ENCODE assay signal across 22 cellular contexts in genomic region chr20:42267793-42268381, GRCh38.
"Had no signal": no experiment of that assay in that cellular context is flagged by ENCODE, and none has a peak within 500 bp of the region (broad histone marks: within the 10 kb centered on the region; RNA-seq: fewer than 3 reads in every experiment).

No MANE protein-coding gene starts in this region.

- DNase-seq: activated CD4-positive, alpha-beta memory T cell treated with anti-CD3 and anti-CD28 coated beads, Interleukin-2, amount 10 ng/mL, durations not matched to agents 7 days and 5 days; activated CD4-positive, alpha-beta T cell treated with anti-CD3 and anti-CD28 coated beads for 36 hours; activated CD4-positive, alpha-beta T cell treated with anti-CD3 and anti-CD28 coated beads, Interleukin-2, amount 10 ng/mL, durations not matched to agents 24 days and 14 days; activated CD4-positive, CD25-positive, alpha-beta regulatory T cell; activated CD4-positive, CD25-positive, alpha-beta regulatory T cell treated with anti-CD3 and anti-CD28 coated beads, Interleukin-2, amount 50 U/mL, for 72 hours; activated CD8-positive, alpha-beta memory T cell treated with anti-CD3 and anti-CD28 coated beads, Interleukin-2, amount 50 U/mL, for 48 hours; activated gamma-delta T cell; activated naive CD4-positive, alpha-beta T cell; activated naive CD4-positive, alpha-beta T cell treated with anti-CD3 and anti-CD28 coated beads, Interleukin-2, amount 10 ng/mL, durations not matched to agents 7 days and 5 days; activated naive CD8-positive, alpha-beta T cell treated with anti-CD3 and anti-CD28 coated beads, Interleukin-2, amount 10 ng/mL, durations not matched to agents 7 days and 5 days; activated T-cell treated with anti-CD3 and anti-CD28 coated beads for 4 hours; activated T-cell treated with anti-CD3 and anti-CD28 coated beads, Interleukin-2, amount 50 U/mL, for 24 hours; activated T-cell treated with anti-CD3 and anti-CD28 coated beads, Interleukin-2, amount 50 U/mL, for 72 hours; central memory CD4-positive, alpha-beta T cell; dorsolateral prefrontal cortex; effector memory CD4-positive, alpha-beta T cell; endodermal cell; foreskin fibroblast; glutamatergic neuron; heart left ventricle; T-cell; T-helper 9 cell had no signal
